Comparison of ENCODE assay signal across 9 cellular contexts in the genomic region with DNA sequence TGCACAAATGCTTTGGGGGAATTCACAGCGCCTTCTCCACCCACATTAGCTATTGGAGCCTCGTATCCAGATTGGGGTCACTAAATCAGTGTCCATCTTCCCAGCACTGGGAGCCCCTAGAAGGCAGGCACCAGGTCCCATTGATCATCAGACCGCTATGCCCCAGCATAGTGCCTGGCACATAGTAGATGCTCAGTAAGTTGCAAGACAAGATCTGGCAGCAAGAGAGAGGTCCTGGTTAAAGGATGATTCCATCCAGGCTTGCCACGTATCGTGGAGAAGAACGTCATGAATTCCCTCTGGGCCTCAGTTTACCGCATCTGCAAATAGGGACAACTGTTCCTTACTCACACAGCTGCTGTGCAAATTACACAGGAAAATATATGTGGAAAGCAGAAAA. TPM values are rescaled to one million over a fixed set of nuclear protein-coding genes. Genes with fewer than 3 reads are reported as not detected.
DNase-seq lines count a peak whose midpoint lies in the region; TF ChIP-seq lines count a peak whose summit lies in the region.
"Had no signal": no experiment of that assay in that cellular context is flagged by ENCODE, and none has a peak within 500 bp of the region (broad histone marks: within the 10 kb centered on the region; RNA-seq: fewer than 3 reads in every experiment).

No MANE protein-coding gene starts in this region.

- intact Hi-C loops in CD4-positive, alpha-beta memory T cell (cut with micrococcal nuclease) = no loop called here
- intact Hi-C loops in OCI-LY7 (cut with micrococcal nuclease; ENCODE audit: unreplicated experiment) = no loop called here

- peaks cover 0 to 2% (median 0%) of the 10 kb centered on the region in 8 donors for H3K9me3 Mint-ChIP-seq in CD4-positive, alpha-beta memory T cell
- H3K9me3 Mint-ChIP-seq in endothelial cell (ENCODE audit: unreplicated experiment) = no peaks in the 10 kb centered on the region
- H3K9me3 Mint-ChIP-seq in progenitor cell of endocrine pancreas (ENCODE audit: low read depth) = no peaks in the 10 kb centered on the region

- H3K27me3 Mint-ChIP-seq in CD4-positive, alpha-beta memory T cell = peaks cover 0 to 1% of the 10 kb centered on the region in 2 donors
- H3K27me3 Mint-ChIP-seq in endothelial cell (ENCODE audit: unreplicated experiment) (peaks cover 2% of the 10 kb centered on the region), progenitor cell of endocrine pancreas (peaks cover 4% of the 10 kb centered on the region)

- H3K9me2 ChIP-seq in OCI-LY7 (ENCODE audit: insufficient read depth, low read length) = no peaks in the 10 kb centered on the region

- no peak for DNase-seq in CD4-positive, alpha-beta memory T cell
- no peak for DNase-seq in OCI-LY7 (ENCODE audit: low spot score)
- no peak for DNase-seq in endothelial cell (ENCODE audit: low spot score)
- no peak for DNase-seq in progenitor cell of endocrine pancreas (ENCODE audit: low spot score, unreplicated experiment)
- DNase-seq in OCI-M2 (lab: John Stamatoyannopoulos, UW; ENCODE audit: unreplicated experiment) = no peak
- DNase-seq in NCI-H69 (lab: John Stamatoyannopoulos, UW) = no peak
- no peak for DNase-seq in Kasumi-1 (lab: John Stamatoyannopoulos, UW)
- no peak for DNase-seq in NCI-H1694 (lab: John Stamatoyannopoulos, UW)
- DNase-seq: dermis blood vessel endothelial cell had no signal

- no peaks in the 10 kb centered on the region for H3K27me3 ChIP-seq in CD4-positive, alpha-beta memory T cell (ENCODE audit: insufficient read depth, low read length)

- CTCF ChIA-PET in CD4-positive, alpha-beta memory T cell (lab: Charles Lee; ENCODE audit: partially characterized antibody) = interaction anchor here (0.7 to 1.3 kb wide), 4 partner anchors 11 to 82 kb away, joined by 3 to 4 read pairs (median 3); no protein-coding TSS in a partner anchor
- CTCF ChIA-PET in OCI-LY7 (lab: Charles Lee; ENCODE audit: unreplicated experiment) = no interaction called here

- H3K4me3 Mint-ChIP-seq in CD4-positive, alpha-beta memory T cell = peak overlapping the region; percentile 89 to 95 (median 92)
- H3K4me3 Mint-ChIP-seq in endothelial cell (ENCODE audit: unreplicated experiment) (peak overlapping the region; percentile 37), progenitor cell of endocrine pancreas (ENCODE audit: low read depth) (peak overlapping the region; percentile 14)

- H3K9me3 ChIP-seq in CD4-positive, alpha-beta memory T cell (ENCODE audit: control insufficient read depth in 1 of 2, low read length in 2 of 2) = no peaks in the 10 kb centered on the region
- no peaks in the 10 kb centered on the region for H3K9me3 ChIP-seq in OCI-LY7 (ENCODE audit: low read length)

- H3K27ac ChIP-seq in CD4-positive, alpha-beta memory T cell (ENCODE audit: low read depth, low read length) = no peak overlapping the region
- no peak overlapping the region for H3K27ac ChIP-seq in OCI-LY7 (ENCODE audit: low read depth, low read length, poor library complexity, severe bottlenecking)

- TF ChIP-seq CTCF in OCI-LY7 (conservative IDR thresholded peaks at IDR 0.05; ENCODE audit: low read length) = no peak
- TF ChIP-seq CTCF in endothelial cell (IDR thresholded peaks at IDR 0.05; ENCODE audit: unreplicated experiment) = no peak
- TF ChIP-seq CTCF in progenitor cell of endocrine pancreas (IDR thresholded peaks at IDR 0.05; ENCODE audit: unreplicated experiment) = no peak

- no peak overlapping the region for H2AFZ ChIP-seq in OCI-LY7 (ENCODE audit: low read length)

- H3K36me3 Mint-ChIP-seq in CD4-positive, alpha-beta memory T cell = peaks cover 0 to 13% of the 10 kb centered on the region in 2 donors
- peaks cover 10% of the 10 kb centered on the region for H3K36me3 Mint-ChIP-seq in endothelial cell (ENCODE audit: low read depth, unreplicated experiment)
- peaks cover 2% of the 10 kb centered on the region for H3K36me3 Mint-ChIP-seq in progenitor cell of endocrine pancreas (ENCODE audit: insufficient read depth)

- H3K4me1 ChIP-seq in CD4-positive, alpha-beta memory T cell (ENCODE audit: insufficient read depth, low read length) = peaks cover 61% of the 10 kb centered on the region
- H3K4me1 ChIP-seq in OCI-LY7 (ENCODE audit: insufficient read depth, low read length, poor library complexity, severe bottlenecking) = peaks cover 70% of the 10 kb centered on the region

- peak overlapping the region; percentile 77 to 96 (median 94) for H3K27ac Mint-ChIP-seq in CD4-positive, alpha-beta memory T cell
- H3K27ac Mint-ChIP-seq in endothelial cell (ENCODE audit: unreplicated experiment) = no peak overlapping the region
- H3K27ac Mint-ChIP-seq in progenitor cell of endocrine pancreas = no peak overlapping the region

- peaks cover 44 to 77% (median 65%) of the 10 kb centered on the region in 4 donors for H3K4me1 Mint-ChIP-seq in CD4-positive, alpha-beta memory T cell
- H3K4me1 Mint-ChIP-seq in endothelial cell (ENCODE audit: unreplicated experiment) (peaks cover 21% of the 10 kb centered on the region), progenitor cell of endocrine pancreas (ENCODE audit: low read depth) (peaks cover 27% of the 10 kb centered on the region)

- no peak overlapping the region for H3K4me3 ChIP-seq in CD4-positive, alpha-beta memory T cell (ENCODE audit: low read length in 2 of 2)
- no peak overlapping the region for H3K4me3 ChIP-seq in OCI-LY7 (ENCODE audit: low read depth, low read length, poor library complexity, severe bottlenecking)

- peaks cover 22% of the 10 kb centered on the region; the same call in 1 of the 2 replicates for H3K79me2 ChIP-seq in OCI-LY7 (ENCODE audit: insufficient read depth, low read depth, low read length)

- POLR2A ChIA-PET in CD4-positive, alpha-beta memory T cell (lab: Charles Lee; ENCODE audit: partially characterized antibody) = interaction anchor here (0.8 to 1.8 kb wide), 3 partner anchors 11 to 91 kb away, joined by 3 to 7 read pairs (median 4); no protein-coding TSS in a partner anchor
- POLR2A ChIA-PET in OCI-LY7 (lab: Charles Lee) = interaction anchor here (0.6 to 2.0 kb wide), 4 partner anchors 12 to 85 kb away, joined by 3 to 5 read pairs (median 4); no protein-coding TSS in a partner anchor

- BruUV-seq in OCI-LY7 (replicated peaks; lab: Mats Ljungman, UMichigan) = TSS peak; percentile 50

- peak overlapping the region; percentile 100 for H3K4me2 ChIP-seq in OCI-LY7 (ENCODE audit: low read length)

- H4K20me1 ChIP-seq in OCI-LY7 (ENCODE audit: insufficient read depth, low read length) = peaks cover 14% of the 10 kb centered on the region

- no peaks in the 10 kb centered on the region for H3K36me3 ChIP-seq in CD4-positive, alpha-beta memory T cell (ENCODE audit: insufficient read depth, low read length)
- H3K36me3 ChIP-seq in OCI-LY7 (ENCODE audit: insufficient read depth, low read length) = peaks cover 3% of the 10 kb centered on the region; the same call in 1 of the 2 replicates

RNA-seq across cellular contexts. Expression of gene TMEM184B, which starts 1.7 kb away (rescaled TPM):
- total RNA-seq in CD4-positive, alpha-beta memory T cell = 10 to 100 TPM; 35.7 to 36.6 TPM
- polyA plus RNA-seq in CD4-positive, alpha-beta memory T cell = 10 to 100 TPM in 1 of 2 donors, 1 to 10 TPM in 1; 9.0 to 23.8 TPM
- total RNA-seq in OCI-LY7 (2014; rRNA removed; shearing (Covaris generic)) = 11.1 and 19.1 TPM in 2 replicates
- total RNA-seq in OCI-LY7 (2022) = 37.8 and 50.2 TPM in 2 replicates
- 59.8 TPM for total RNA-seq in endothelial cell (ENCODE audit: unreplicated experiment)
- total RNA-seq in progenitor cell of endocrine pancreas = 67.3 and 71.7 TPM in 2 replicates

RNA-seq across cellular contexts. Expression of gene CSNK1E, which starts 46.1 kb away (rescaled TPM):
- total RNA-seq in CD4-positive, alpha-beta memory T cell = 100 to 1,000 TPM; 100 to 103 TPM
- polyA plus RNA-seq in CD4-positive, alpha-beta memory T cell = 10 to 100 TPM in 1 of 2 donors, 1 to 10 TPM in 1; 8.8 to 13.3 TPM
- 152 and 182 TPM in 2 replicates for total RNA-seq in OCI-LY7 (2014; rRNA removed; shearing (Covaris generic))
- total RNA-seq in OCI-LY7 (2022) (203 and 211 TPM in 2 replicates), endothelial cell (ENCODE audit: unreplicated experiment) (144 TPM), progenitor cell of endocrine pancreas (246 and 250 TPM in 2 replicates)

Comparison
In these comparisons a context has a peak if more than half of its experiments do, and no peak if none do; other contexts are left out.
1. H3K27ac Mint-ChIP-seq: peak in CD4-positive, alpha-beta memory T cell (7 of 7); none in endothelial cell (single experiment) and progenitor cell of endocrine pancreas (single experiment).
2. H3K4me3 Mint-ChIP-seq: peak in every context shown above with its lines; median percentile 92 in CD4-positive, alpha-beta memory T cell; 37 in endothelial cell; 14 in progenitor cell of endocrine pancreas.